ENCODE assay signal across 1 cellular context in genomic region chr7:99079104-99079503, GRCh38.
TF ChIP-seq lines count a peak whose summit lies in the region.

No MANE protein-coding gene starts in this region.

TF ChIP-seq in GM23338, 12 proteins besides CTCF, POLR2A, EP300 and RAD21 (continued from another document):
- TF ChIP-seq ETS1 (IDR thresholded peaks at IDR 0.05) (no peak), EZH2 (IDR thresholded peaks at IDR 0.05; ENCODE audit: low read depth, unreplicated experiment) (no peak), CREB1 (CRISPR knock-in tag; IDR thresholded peaks at IDR 0.05; ENCODE audit: low read depth) (no peak), ZNF462 (CRISPR knock-in tag; IDR thresholded peaks at IDR 0.05) (no peak), ZNF331 (CRISPR knock-in tag; IDR thresholded peaks at IDR 0.05; ENCODE audit: low read depth) (no peak), STAT1 (IDR thresholded peaks at IDR 0.05; ENCODE audit: unreplicated experiment) (no peak), POLR2AphosphoS5 (IDR thresholded peaks at IDR 0.05; ENCODE audit: low read depth) (no peak)
